ENCODE assay signal across 1 cellular context in genomic region chr13:73929287-73929932, GRCh38.
A peak's percentile ranks its signal among the peaks of the same experiment; 100 is the strongest.
TF ChIP-seq lines count a peak whose summit lies in the region.

No MANE protein-coding gene starts in this region.

TF ChIP-seq in IMR-90, 13 proteins besides CTCF, POLR2A, EP300 and RAD21:
- TF ChIP-seq MAFK (IDR thresholded peaks at IDR 0.05; ENCODE audit: low read depth, low read length) (peak; percentile 66), FOS (IDR thresholded peaks at IDR 0.05; ENCODE audit: low read depth, low read length) (no peak)
